ENCODE assay signal across 19 cellular contexts in genomic region chr1:54874079-54874830, GRCh38. TPM values are rescaled to one million over a fixed set of nuclear protein-coding genes. Genes with fewer than 3 reads are reported as not detected.
DNase-seq lines count a peak whose midpoint lies in the region; ATAC-seq, FAIRE-seq and TF ChIP-seq lines count a peak whose summit lies in the region.
"Had no signal": no experiment of that assay in that cellular context is flagged by ENCODE, and none has a peak within 500 bp of the region (broad histone marks: within the 10 kb centered on the region; RNA-seq: fewer than 3 reads in every experiment).

No MANE protein-coding gene starts in this region.

- H3K9me3 ChIP-seq in lower lobe of right lung = no peaks in the 10 kb centered on the region
- peaks cover 0 to 7% (median 0%) of the 10 kb centered on the region in 8 donors for H3K9me3 ChIP-seq in spleen

- H3K27me3 ChIP-seq in bronchial epithelial cell (ENCODE audit: control insufficient read depth, insufficient read depth, low read length) = no peaks in the 10 kb centered on the region
- no peaks in the 10 kb centered on the region for H3K27me3 ChIP-seq in lower lobe of right lung (ENCODE audit: low read depth)
- H3K27me3 ChIP-seq in spleen (replicated peaks in 1 of 7) = no peaks in the 10 kb centered on the region

- TF ChIP-seq CTCF in bronchial epithelial cell (IDR thresholded peaks at IDR 0.05; ENCODE audit: insufficient read depth, low read length, severe bottlenecking) = no peak
- TF ChIP-seq CTCF in lower lobe of right lung (IDR thresholded peaks at IDR 0.05) = no peak
- TF ChIP-seq CTCF in spleen (IDR thresholded peaks at IDR 0.05 in 8 of 11, conservative IDR thresholded peaks at IDR 0.05 in 3 of 11) = no peak

- ATAC-seq in lower lobe of right lung (peak; percentile 90 to 92), GM21717 (IDR thresholded peaks at IDR 0.05; ENCODE audit: unreplicated experiment) (no peak)

- no peak overlapping the region for H3K27ac ChIP-seq in lower lobe of right lung
- H3K27ac ChIP-seq in spleen = no peak overlapping the region
- H3K27ac ChIP-seq: C4-2B, KMS-11 had no signal

- no peak for TF ChIP-seq POLR2A in spleen (IDR thresholded peaks at IDR 0.05)

- no peak for FAIRE-seq in bronchial epithelial cell (lab: Jason Lieb, UNC)
- FAIRE-seq: A204.1, GM12892, GM19239 had no signal

- H3K4me3 ChIP-seq in bronchial epithelial cell (ENCODE audit: low read depth, low read length) = no peak overlapping the region
- no peak overlapping the region for H3K4me3 ChIP-seq in lower lobe of right lung
- H3K4me3 ChIP-seq in spleen = no peak overlapping the region

- 80 to 92% (median 83%) methylated on average over 3 of the region's 3 CpGs for WGBS in spleen, 5 donors

- H3K36me3 ChIP-seq in bronchial epithelial cell (ENCODE audit: control insufficient read depth, insufficient read depth, low read length) = peaks cover 46% of the 10 kb centered on the region
- H3K36me3 ChIP-seq in lower lobe of right lung = peaks cover 74% of the 10 kb centered on the region
- peaks cover 0 to 78% (median 27%) of the 10 kb centered on the region in 6 donors for H3K36me3 ChIP-seq in spleen

- intact Hi-C loops in lower lobe of right lung (cut with DNase I) = no loop called here
- intact Hi-C loops in spleen (cut with DNase I; ENCODE audit: low total_unique reads) = no loop called here

- H3K4me1 ChIP-seq in lower lobe of right lung = peaks cover 17% of the 10 kb centered on the region
- H3K4me1 ChIP-seq in spleen = no peaks in the 10 kb centered on the region

- DNase-seq in DMS53 (lab: John Stamatoyannopoulos, UW) (peak; percentile 87), NCI-H2029 (lab: John Stamatoyannopoulos, UW) (peak; percentile 77), bronchial epithelial cell (ENCODE audit: low read depth) (peak; percentile 59), lower lobe of right lung (no peak), NCI-H1930 (lab: John Stamatoyannopoulos, UW) (no peak), spleen (no peak)
- DNase-seq in activated T-cell treated with anti-CD3 and anti-CD28 coated beads, Interleukin-2, amount 50 U/mL, for 48 hours = no peak
- DNase-seq: DMS153, NCI-H1092 treated with DMSO at 0.1 percent for 48 hours, NCI-H1694, NCI-H446 treated with DMSO at 0.1 percent for 48 hours, NCI-H748 treated with DMSO at 0.1 percent for 48 hours, SHP77 treated with DMSO at 0.1 percent for 48 hours had no signal

RNA-seq across cellular contexts. Expression of gene DHCR24, which starts 12.7 kb away (rescaled TPM):
- total RNA-seq in bronchial epithelial cell = 118 and 212 TPM in 2 replicates
- total RNA-seq in lower lobe of right lung = 674 TPM
- 100 to 1,000 TPM; 112 to 370 (median 284) TPM for total RNA-seq in spleen
- polyA plus RNA-seq in spleen = 10 to 100 TPM in 1 of 3 donors, 1 to 10 TPM in 2; 7.0 to 29.7 (median 9.1) TPM

Comparison
In these comparisons a context has a peak if more than half of its experiments do, and no peak if none do; other contexts are left out.
1. DNase-seq: peak in DMS53 (single experiment), NCI-H2029 (single experiment) and bronchial epithelial cell (single experiment); none in lower lobe of right lung (single experiment), NCI-H1930 (0 of 2), spleen (single experiment) and activated T-cell treated with anti-CD3 and anti-CD28 coated beads, Interleukin-2, amount 50 U/mL, for 48 hours (0 of 2).